Comparison of ENCODE assay signal across 12 cellular contexts in genomic region chr4:55865228-55865806, GRCh38. TPM values are rescaled to one million over a fixed set of nuclear protein-coding genes. Genes with fewer than 3 reads are reported as not detected.
DNase-seq lines count a peak whose midpoint lies in the region; ATAC-seq and FAIRE-seq lines count a peak whose summit lies in the region.
"Had no signal": no experiment of that assay in that cellular context is flagged by ENCODE, and none has a peak within 500 bp of the region (broad histone marks: within the 10 kb centered on the region; RNA-seq: fewer than 3 reads in every experiment).

No MANE protein-coding gene starts in this region.

- H3K27me3 ChIP-seq in CD4-positive, alpha-beta memory T cell (ENCODE audit: insufficient read depth, low read length): no peaks in the 10 kb centered on the region

- H3K4me3 Mint-ChIP-seq in CD4-positive, alpha-beta memory T cell: no peak overlapping the region
- H3K4me3 Mint-ChIP-seq in dendritic cell treated with granulocyte-macrophage colony-stimulating factor and Interleukin-4, amounts not matched to agents 40 ng/mL and 50 ng/mL, for 4 days: no peak overlapping the region

- no peaks in the 10 kb centered on the region for H3K9me3 ChIP-seq in CD4-positive, alpha-beta memory T cell (ENCODE audit: control insufficient read depth in 1 of 2, low read length in 2 of 2)

- H3K4me1 ChIP-seq in CD4-positive, alpha-beta memory T cell (ENCODE audit: insufficient read depth, low read length): peaks cover 14% of the 10 kb centered on the region

- intact Hi-C loops in CD4-positive, alpha-beta memory T cell (cut with micrococcal nuclease): loop anchor here (5.0 to 10.0 kb wide), 2 partner anchors 418 to 681 kb away; no protein-coding TSS in a partner anchor
- intact Hi-C loops in dendritic cell treated with granulocyte-macrophage colony-stimulating factor and Interleukin-4, amounts not matched to agents 40 ng/mL and 50 ng/mL, for 4 days (cut with micrococcal nuclease): loop anchor here (5.0 kb wide), 2 partner anchors 433 to 458 kb away; no protein-coding TSS in a partner anchor

- H3K4me1 Mint-ChIP-seq in CD4-positive, alpha-beta memory T cell: peaks cover 11 to 26% (median 17%) of the 10 kb centered on the region in 4 donors
- H3K4me1 Mint-ChIP-seq in dendritic cell treated with granulocyte-macrophage colony-stimulating factor and Interleukin-4, amounts not matched to agents 40 ng/mL and 50 ng/mL, for 4 days (ENCODE audit: low read depth): peaks cover 17% of the 10 kb centered on the region

- H3K4me3 ChIP-seq in CD4-positive, alpha-beta memory T cell (ENCODE audit: low read length in 2 of 2): no peak overlapping the region

- DNase-seq in CD4-positive, alpha-beta memory T cell: no peak
- DNase-seq in RCC 7860 (ENCODE audit: low spot score) (peak; percentile 9), non-pigmented ciliary epithelial cell (ENCODE audit: low read depth) (peak; percentile 40), NCI-H1436 (lab: John Stamatoyannopoulos, UW) (no peak)
- DNase-seq: DMS53, KG1, NCI-H774 had no signal

- no peaks in the 10 kb centered on the region for H3K27me3 Mint-ChIP-seq in CD4-positive, alpha-beta memory T cell
- H3K27me3 Mint-ChIP-seq in dendritic cell treated with granulocyte-macrophage colony-stimulating factor and Interleukin-4, amounts not matched to agents 40 ng/mL and 50 ng/mL, for 4 days: no peaks in the 10 kb centered on the region

- CTCF ChIA-PET in CD4-positive, alpha-beta memory T cell (lab: Charles Lee; ENCODE audit: partially characterized antibody): interaction anchor here (1.1 to 3.5 kb wide), 7 partner anchors 10 to 553 kb away, joined by 3 to 29 read pairs (median 5); partner anchors contain the start of genes CEP135 and EXOC1

- peak overlapping the region in 6 of 7 donors; percentile 16 to 87 (median 72) for H3K27ac Mint-ChIP-seq in CD4-positive, alpha-beta memory T cell
- peak overlapping the region; percentile 56 for H3K27ac Mint-ChIP-seq in dendritic cell treated with granulocyte-macrophage colony-stimulating factor and Interleukin-4, amounts not matched to agents 40 ng/mL and 50 ng/mL, for 4 days

- peaks cover 29% of the 10 kb centered on the region for H3K36me3 ChIP-seq in CD4-positive, alpha-beta memory T cell (ENCODE audit: insufficient read depth, low read length)

- POLR2A ChIA-PET in CD4-positive, alpha-beta memory T cell (lab: Charles Lee; ENCODE audit: partially characterized antibody): interaction anchor here (0.7 to 2.6 kb wide), 2 partner anchors 83 to 439 kb away, joined by 3 to 8 read pairs; partner anchors contain the start of gene CEP135

- H3K9me3 Mint-ChIP-seq in CD4-positive, alpha-beta memory T cell: peaks cover 0 to 2% (median 0%) of the 10 kb centered on the region in 8 donors
- H3K9me3 Mint-ChIP-seq in dendritic cell treated with granulocyte-macrophage colony-stimulating factor and Interleukin-4, amounts not matched to agents 40 ng/mL and 50 ng/mL, for 4 days: no peaks in the 10 kb centered on the region

- H3K36me3 Mint-ChIP-seq in CD4-positive, alpha-beta memory T cell: peaks cover 27 to 53% of the 10 kb centered on the region in 2 donors
- peaks cover 69% of the 10 kb centered on the region for H3K36me3 Mint-ChIP-seq in dendritic cell treated with granulocyte-macrophage colony-stimulating factor and Interleukin-4, amounts not matched to agents 40 ng/mL and 50 ng/mL, for 4 days (ENCODE audit: low read depth)

- H3K27ac ChIP-seq in CD4-positive, alpha-beta memory T cell (ENCODE audit: low read depth, low read length): peak overlapping the region; percentile 22

- ATAC-seq in HG02852 (IDR thresholded peaks at IDR 0.05; ENCODE audit: unreplicated experiment) (no peak), HG03139 (IDR thresholded peaks at IDR 0.05; ENCODE audit: unreplicated experiment) (no peak), GM19351 (IDR thresholded peaks at IDR 0.05; ENCODE audit: unreplicated experiment) (no peak)

- peak; percentile 78 for FAIRE-seq in RCC 7860 (lab: Jason Lieb, UNC)

RNA-seq across cellular contexts. Expression of gene EXOC1, which starts 11.9 kb away (rescaled TPM):
- 10 to 100 TPM; 41.9 to 50.7 TPM for total RNA-seq in CD4-positive, alpha-beta memory T cell
- polyA plus RNA-seq in CD4-positive, alpha-beta memory T cell: 10 to 100 TPM in 1 of 2 donors, 1 to 10 TPM in 1; 9.4 to 20.9 TPM

RNA-seq across cellular contexts. Expression of gene EXOC1L, which starts 45.7 kb away (rescaled TPM):
- not detected for total RNA-seq in CD4-positive, alpha-beta memory T cell
- not detected for polyA plus RNA-seq in CD4-positive, alpha-beta memory T cell
- total RNA-seq: posterior vena cava had no signal

Comparison
In these comparisons a context has a peak if more than half of its experiments do, and no peak if none do; other contexts are left out.
1. DNase-seq: peak in RCC 7860 (single experiment) and non-pigmented ciliary epithelial cell (single experiment); none in CD4-positive, alpha-beta memory T cell (0 of 5) and NCI-H1436 (single experiment).